Comparison of ENCODE assay signal across 8 cellular contexts in genomic region chr4:53804719-53805118, GRCh38.
DNase-seq lines count a peak whose midpoint lies in the region; ATAC-seq lines count a peak whose summit lies in the region.

No MANE protein-coding gene starts in this region.

- no peaks in the 10 kb centered on the region for H3K36me3 ChIP-seq in SJCRH30

- CTCF ChIA-PET in activated CD4-positive, alpha-beta T cell treated with anti-CD3 and anti-CD28 coated beads, Interleukin-2, amount 10 ng/mL, durations not matched to agents 7 days and 5 days (lab: Charles Lee) = interaction anchor here (1.6 kb wide), 1 partner anchor 609 kb away, joined by 3 read pairs; no protein-coding TSS in a partner anchor

- no peaks in the 10 kb centered on the region for H3K9me3 ChIP-seq in SJCRH30 (replicated peaks)

- H3K4me1 ChIP-seq in SJCRH30 = no peaks in the 10 kb centered on the region

- H3K27ac ChIP-seq in SJCRH30 = no peak overlapping the region

- ATAC-seq in HG03039 (IDR thresholded peaks at IDR 0.05; ENCODE audit: unreplicated experiment) (peak; percentile 71), HG02588 (IDR thresholded peaks at IDR 0.05; ENCODE audit: unreplicated experiment) (no peak)

- POLR2A ChIA-PET in activated CD4-positive, alpha-beta T cell treated with anti-CD3 and anti-CD28 coated beads, Interleukin-2, amount 10 ng/mL, durations not matched to agents 7 days and 5 days (lab: Charles Lee) = no interaction called here

- no peaks in the 10 kb centered on the region for H3K4me1 Mint-ChIP-seq in activated CD4-positive, alpha-beta T cell treated with anti-CD3 and anti-CD28 coated beads, Interleukin-2, amount 10 ng/mL, durations not matched to agents 7 days and 5 days

- no peak overlapping the region for H3K4me3 ChIP-seq in SJCRH30

- peaks cover 2% of the 10 kb centered on the region for H3K27me3 Mint-ChIP-seq in activated CD4-positive, alpha-beta T cell treated with anti-CD3 and anti-CD28 coated beads, Interleukin-2, amount 10 ng/mL, durations not matched to agents 7 days and 5 days

- no peaks in the 10 kb centered on the region for H3K36me3 Mint-ChIP-seq in activated CD4-positive, alpha-beta T cell treated with anti-CD3 and anti-CD28 coated beads, Interleukin-2, amount 10 ng/mL, durations not matched to agents 7 days and 5 days (ENCODE audit: low read depth)

- no peak overlapping the region for H3K4me3 Mint-ChIP-seq in activated CD4-positive, alpha-beta T cell treated with anti-CD3 and anti-CD28 coated beads, Interleukin-2, amount 10 ng/mL, durations not matched to agents 7 days and 5 days

- H3K9me3 Mint-ChIP-seq in activated CD4-positive, alpha-beta T cell treated with anti-CD3 and anti-CD28 coated beads, Interleukin-2, amount 10 ng/mL, durations not matched to agents 7 days and 5 days = no peaks in the 10 kb centered on the region

- DNase-seq in activated CD4-positive, alpha-beta T cell treated with anti-CD3 and anti-CD28 coated beads, Interleukin-2, amount 10 ng/mL, durations not matched to agents 7 days and 5 days = peak; percentile 28
- DNase-seq in activated CD4-positive, alpha-beta T cell treated with anti-CD3 and anti-CD28 coated beads for 1 hour = no peak
- DNase-seq in SJCRH30 (peak; percentile 43 to 68), globus pallidus (ENCODE audit: low spot score) (peak; percentile 12), ureter (ENCODE audit: low spot score) (no peak)
- DNase-seq in stimulated activated CD4-positive, alpha-beta T cell treated with anti-CD3 and anti-CD28 coated beads, Interleukin-4, amount 100 ng/mL, for 24 hours = peak; percentile 7

- H3K27me3 ChIP-seq in SJCRH30 = no peaks in the 10 kb centered on the region

- no peak overlapping the region for H3K27ac Mint-ChIP-seq in activated CD4-positive, alpha-beta T cell treated with anti-CD3 and anti-CD28 coated beads, Interleukin-2, amount 10 ng/mL, durations not matched to agents 7 days and 5 days

Comparison
In these comparisons a context has a peak if more than half of its experiments do, and no peak if none do; other contexts are left out.
1. DNase-seq: peak in activated CD4-positive, alpha-beta T cell treated with anti-CD3 and anti-CD28 coated beads, Interleukin-2, amount 10 ng/mL, durations not matched to agents 7 days and 5 days (single experiment), SJCRH30 (2 of 2), globus pallidus (single experiment) and stimulated activated CD4-positive, alpha-beta T cell treated with anti-CD3 and anti-CD28 coated beads, Interleukin-4, amount 100 ng/mL, for 24 hours (single experiment); none in activated CD4-positive, alpha-beta T cell treated with anti-CD3 and anti-CD28 coated beads for 1 hour (single experiment) and ureter (single experiment).